ENCODE assay signal across 8 cellular contexts in the genomic region with DNA sequence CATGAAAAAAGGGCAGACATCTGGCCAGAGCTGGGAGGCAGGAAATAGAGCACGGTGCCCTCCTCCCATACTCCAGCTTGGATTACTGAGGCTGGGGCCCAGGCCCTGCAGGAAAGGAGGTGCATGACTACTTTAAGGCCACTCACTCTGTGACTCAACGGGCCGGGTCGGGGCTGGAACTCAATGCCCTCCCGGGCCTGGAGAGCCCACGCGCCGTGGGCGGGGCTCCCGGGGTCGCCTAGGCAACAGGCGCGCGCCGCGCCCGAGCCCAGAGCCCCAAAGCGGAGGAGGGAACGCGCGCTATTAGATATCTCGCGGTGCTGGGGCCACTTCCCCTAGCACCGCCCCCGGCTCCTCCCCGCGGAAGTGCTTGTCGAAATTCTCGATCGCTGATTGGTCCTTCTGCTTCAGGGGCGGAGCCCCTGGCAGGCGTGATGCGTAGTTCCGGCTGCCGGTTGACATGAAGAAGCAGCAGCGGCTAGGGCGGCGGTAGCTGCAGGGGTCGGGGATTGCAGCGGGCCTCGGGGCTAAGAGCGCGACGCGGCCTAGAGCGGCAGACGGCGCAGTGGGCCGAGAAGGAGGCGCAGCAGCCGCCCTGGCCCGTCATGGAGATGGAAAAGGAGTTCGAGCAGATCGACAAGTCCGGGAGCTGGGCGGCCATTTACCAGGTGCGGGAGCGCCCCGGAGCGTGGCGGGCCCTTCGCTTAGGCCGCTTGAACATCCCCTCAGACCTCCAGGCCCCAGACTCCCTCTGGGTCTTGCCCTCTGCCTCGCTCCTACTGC. TPM values are rescaled to one million over a fixed set of nuclear protein-coding genes. Genes with fewer than 3 reads are reported as not detected.
DNase-seq lines count a peak whose midpoint lies in the region; ATAC-seq and TF ChIP-seq lines count a peak whose summit lies in the region.

Gene PTPN1 (plus strand): TSS at position 461 of the 783 bp plus-strand sequence. CDS start 145 bp downstream, at position 606.

- peaks cover 5% of the 10 kb centered on the region; the same call in 1 of the 2 replicates for H3K9me3 ChIP-seq in AG04450 (ENCODE audit: control insufficient read depth, insufficient read depth, low read length)

- no peaks in the 10 kb centered on the region for H3K36me3 Mint-ChIP-seq in WTC11

- peak; percentile 96 for DNase-seq in AG04450 (ENCODE audit: low read depth, low spot score)
- peak; percentile 95 for DNase-seq in NCI-H226
- DNase-seq in WTC11 (ENCODE audit: low spot score), result peak; percentile 99
- DNase-seq in cardiac fibroblast (ENCODE audit: low read depth in 2 of 2), result peak; percentile 99
- peak; percentile 98 for DNase-seq in iPS-NIHi7 (ENCODE audit: extremely low spot score)
- peak; percentile 99 for DNase-seq in smooth muscle cell of the brain vasculature (ENCODE audit: low read depth, low spot score)

- peaks cover 41% of the 10 kb centered on the region for H3K4me1 Mint-ChIP-seq in WTC11

- H3K4me3 ChIP-seq in AG04450 (ENCODE audit: low read depth, low read length) (peak within 1 kb of the TSS; percentile 93), cardiac fibroblast (replicated peaks in 1 of 2; ENCODE audit: low read depth in 2 of 2, low read length in 2 of 2) (peak within 1 kb of the TSS; percentile 98 to 99)

- ATAC-seq in GM18907 (IDR thresholded peaks at IDR 0.05; ENCODE audit: unreplicated experiment) (peak; percentile 89), HG03159 (IDR thresholded peaks at IDR 0.05; ENCODE audit: unreplicated experiment) (peak; percentile 85), WTC11 (peak; percentile 97)

- peak within 1 kb of the TSS; percentile 62 for H3K27ac ChIP-seq in AG04450 (ENCODE audit: low read depth, low read length)

- POLR2A ChIA-PET in AG04450 (lab: Yijun Ruan, JAX), result interaction anchor here (0.6 to 1.6 kb wide), 11 partner anchors 9 to 1232 kb away, joined by 3 to 7 read pairs (median 4); no protein-coding TSS in a partner anchor
- POLR2A ChIA-PET in WTC11 (lab: Charles Lee), result interaction anchor here (0.6 to 0.7 kb wide), 3 partner anchors 48 to 1584 kb away, joined by 5 to 6 read pairs (median 5); no protein-coding TSS in a partner anchor

- peak within 1 kb of the TSS; percentile 93 for H3K27ac Mint-ChIP-seq in WTC11

- CTCF ChIA-PET in AG04450 (lab: Charles Lee) (interaction anchor here (0.9 kb wide), 1 partner anchor 46 kb away, joined by 4 read pairs; no protein-coding TSS in a partner anchor), WTC11 (lab: Charles Lee) (interaction anchor here (0.6 to 2.1 kb wide), 7 partner anchors 14 to 277 kb away, joined by 3 to 10 read pairs (median 4); no protein-coding TSS in a partner anchor)

- H3K9me3 Mint-ChIP-seq in WTC11, result no peaks in the 10 kb centered on the region

- peak within 1 kb of the TSS; percentile 93 for H3K4me3 Mint-ChIP-seq in WTC11

- H3K27me3 Mint-ChIP-seq in WTC11 (ENCODE audit: low read depth), result no peaks in the 10 kb centered on the region

- H3K27me3 ChIP-seq in AG04450 (ENCODE audit: control insufficient read depth, insufficient read depth, low read length), result no peaks in the 10 kb centered on the region

- TF ChIP-seq CTCF in AG04450 (IDR thresholded peaks at IDR 0.05; ENCODE audit: low read depth, low read length), result peak; percentile 12; the same call in 1 of the 2 replicates
- no peak for TF ChIP-seq CTCF in WTC11 (IDR thresholded peaks at IDR 0.05)
- peak; percentile 29 for TF ChIP-seq CTCF in cardiac fibroblast (IDR thresholded peaks at IDR 0.05; ENCODE audit: low read depth, low read length)

TF ChIP-seq in WTC11, 78 proteins besides CTCF, POLR2A, EP300 and RAD21 (continues in another document):
- peak; percentile 74; the same call in 1 of the 2 replicates for TF ChIP-seq GTF2I (CRISPR knock-in tag; conservative IDR thresholded peaks at IDR 0.05)
- peak; percentile 81; the same call in 1 of the 2 replicates for TF ChIP-seq SP1 (CRISPR knock-in tag; conservative IDR thresholded peaks at IDR 0.05)
- TF ChIP-seq SMAD4 (CRISPR knock-in tag; IDR thresholded peaks at IDR 0.05), result no peak
- peak; percentile 53; the same call in 1 of the 2 replicates for TF ChIP-seq ZNF416 (CRISPR knock-in tag; IDR thresholded peaks at IDR 0.05)
- TF ChIP-seq, protein P1, sequence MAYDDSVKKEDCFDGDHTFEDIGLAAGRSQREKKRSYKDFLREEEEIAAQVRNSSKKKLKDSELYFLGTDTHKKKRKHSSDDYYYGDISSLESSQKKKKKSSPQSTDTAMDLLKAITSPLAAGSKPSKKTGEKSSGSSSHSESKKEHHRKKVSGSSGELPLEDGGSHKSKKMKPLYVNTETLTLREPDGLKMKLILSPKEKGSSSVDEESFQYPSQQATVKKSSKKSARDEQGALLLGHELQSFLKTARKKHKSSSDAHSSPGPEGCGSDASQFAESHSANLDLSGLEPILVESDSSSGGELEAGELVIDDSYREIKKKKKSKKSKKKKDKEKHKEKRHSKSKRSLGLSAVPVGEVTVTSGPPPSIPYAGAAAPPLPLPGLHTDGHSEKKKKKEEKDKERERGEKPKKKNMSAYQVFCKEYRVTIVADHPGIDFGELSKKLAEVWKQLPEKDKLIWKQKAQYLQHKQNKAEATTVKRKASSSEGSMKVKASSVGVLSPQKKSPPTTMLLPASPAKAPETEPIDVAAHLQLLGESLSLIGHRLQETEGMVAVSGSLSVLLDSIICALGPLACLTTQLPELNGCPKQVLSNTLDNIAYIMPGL (CRISPR knock-in tag; IDR thresholded peaks at IDR 0.05), result no peak
- TF ChIP-seq, protein P2, sequence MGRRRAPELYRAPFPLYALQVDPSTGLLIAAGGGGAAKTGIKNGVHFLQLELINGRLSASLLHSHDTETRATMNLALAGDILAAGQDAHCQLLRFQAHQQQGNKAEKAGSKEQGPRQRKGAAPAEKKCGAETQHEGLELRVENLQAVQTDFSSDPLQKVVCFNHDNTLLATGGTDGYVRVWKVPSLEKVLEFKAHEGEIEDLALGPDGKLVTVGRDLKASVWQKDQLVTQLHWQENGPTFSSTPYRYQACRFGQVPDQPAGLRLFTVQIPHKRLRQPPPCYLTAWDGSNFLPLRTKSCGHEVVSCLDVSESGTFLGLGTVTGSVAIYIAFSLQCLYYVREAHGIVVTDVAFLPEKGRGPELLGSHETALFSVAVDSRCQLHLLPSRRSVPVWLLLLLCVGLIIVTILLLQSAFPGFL (CRISPR knock-in tag; IDR thresholded peaks at IDR 0.05; ENCODE audit: borderline replicate concordance), result no peak
- TF ChIP-seq, protein P3, sequence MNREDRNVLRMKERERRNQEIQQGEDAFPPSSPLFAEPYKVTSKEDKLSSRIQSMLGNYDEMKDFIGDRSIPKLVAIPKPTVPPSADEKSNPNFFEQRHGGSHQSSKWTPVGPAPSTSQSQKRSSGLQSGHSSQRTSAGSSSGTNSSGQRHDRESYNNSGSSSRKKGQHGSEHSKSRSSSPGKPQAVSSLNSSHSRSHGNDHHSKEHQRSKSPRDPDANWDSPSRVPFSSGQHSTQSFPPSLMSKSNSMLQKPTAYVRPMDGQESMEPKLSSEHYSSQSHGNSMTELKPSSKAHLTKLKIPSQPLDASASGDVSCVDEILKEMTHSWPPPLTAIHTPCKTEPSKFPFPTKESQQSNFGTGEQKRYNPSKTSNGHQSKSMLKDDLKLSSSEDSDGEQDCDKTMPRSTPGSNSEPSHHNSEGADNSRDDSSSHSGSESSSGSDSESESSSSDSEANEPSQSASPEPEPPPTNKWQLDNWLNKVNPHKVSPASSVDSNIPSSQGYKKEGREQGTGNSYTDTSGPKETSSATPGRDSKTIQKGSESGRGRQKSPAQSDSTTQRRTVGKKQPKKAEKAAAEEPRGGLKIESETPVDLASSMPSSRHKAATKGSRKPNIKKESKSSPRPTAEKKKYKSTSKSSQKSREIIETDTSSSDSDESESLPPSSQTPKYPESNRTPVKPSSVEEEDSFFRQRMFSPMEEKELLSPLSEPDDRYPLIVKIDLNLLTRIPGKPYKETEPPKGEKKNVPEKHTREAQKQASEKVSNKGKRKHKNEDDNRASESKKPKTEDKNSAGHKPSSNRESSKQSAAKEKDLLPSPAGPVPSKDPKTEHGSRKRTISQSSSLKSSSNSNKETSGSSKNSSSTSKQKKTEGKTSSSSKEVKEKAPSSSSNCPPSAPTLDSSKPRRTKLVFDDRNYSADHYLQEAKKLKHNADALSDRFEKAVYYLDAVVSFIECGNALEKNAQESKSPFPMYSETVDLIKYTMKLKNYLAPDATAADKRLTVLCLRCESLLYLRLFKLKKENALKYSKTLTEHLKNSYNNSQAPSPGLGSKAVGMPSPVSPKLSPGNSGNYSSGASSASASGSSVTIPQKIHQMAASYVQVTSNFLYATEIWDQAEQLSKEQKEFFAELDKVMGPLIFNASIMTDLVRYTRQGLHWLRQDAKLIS (CRISPR knock-in tag; IDR thresholded peaks at IDR 0.05; ENCODE audit: borderline replicate concordance), result no peak
- TF ChIP-seq ZSCAN18 (CRISPR knock-in tag; IDR thresholded peaks at IDR 0.05), result no peak
- no peak for TF ChIP-seq ZBTB21 (CRISPR knock-in tag; IDR thresholded peaks at IDR 0.05; ENCODE audit: borderline replicate concordance)
- peak; percentile 65; the same call in 1 of the 2 replicates for TF ChIP-seq FOXP1 (CRISPR knock-in tag; IDR thresholded peaks at IDR 0.05; ENCODE audit: borderline replicate concordance)
- TF ChIP-seq CDX4 (CRISPR knock-in tag; IDR thresholded peaks at IDR 0.05; ENCODE audit: borderline replicate concordance), result no peak
- TF ChIP-seq TEAD4 (CRISPR knock-in tag; IDR thresholded peaks at IDR 0.05), result no peak

RNA-seq across cellular contexts. Expression of gene PTPN1, which starts in this region (rescaled TPM):
- polyA plus RNA-seq in AG04450 (2011; rRNA removed), result 49.4 and 54.7 TPM in 2 replicates
- 46.4 and 49.5 TPM in 2 replicates for polyA minus RNA-seq in AG04450 (2011; rRNA and poly(A)+ RNA removed)
- total RNA-seq in WTC11 (2021), result 23.4 to 29.4 TPM (median 25.3 TPM) in 3 replicates

Comparison
In these comparisons a context has a peak if more than half of its experiments do, and no peak if none do; other contexts are left out.
1. Peak in every context shown above with its lines: DNase-seq, ATAC-seq, H3K4me3 ChIP-seq and H3K27ac ChIP-seq.